ENCODE assay signal across 11 cellular contexts in the genomic region with DNA sequence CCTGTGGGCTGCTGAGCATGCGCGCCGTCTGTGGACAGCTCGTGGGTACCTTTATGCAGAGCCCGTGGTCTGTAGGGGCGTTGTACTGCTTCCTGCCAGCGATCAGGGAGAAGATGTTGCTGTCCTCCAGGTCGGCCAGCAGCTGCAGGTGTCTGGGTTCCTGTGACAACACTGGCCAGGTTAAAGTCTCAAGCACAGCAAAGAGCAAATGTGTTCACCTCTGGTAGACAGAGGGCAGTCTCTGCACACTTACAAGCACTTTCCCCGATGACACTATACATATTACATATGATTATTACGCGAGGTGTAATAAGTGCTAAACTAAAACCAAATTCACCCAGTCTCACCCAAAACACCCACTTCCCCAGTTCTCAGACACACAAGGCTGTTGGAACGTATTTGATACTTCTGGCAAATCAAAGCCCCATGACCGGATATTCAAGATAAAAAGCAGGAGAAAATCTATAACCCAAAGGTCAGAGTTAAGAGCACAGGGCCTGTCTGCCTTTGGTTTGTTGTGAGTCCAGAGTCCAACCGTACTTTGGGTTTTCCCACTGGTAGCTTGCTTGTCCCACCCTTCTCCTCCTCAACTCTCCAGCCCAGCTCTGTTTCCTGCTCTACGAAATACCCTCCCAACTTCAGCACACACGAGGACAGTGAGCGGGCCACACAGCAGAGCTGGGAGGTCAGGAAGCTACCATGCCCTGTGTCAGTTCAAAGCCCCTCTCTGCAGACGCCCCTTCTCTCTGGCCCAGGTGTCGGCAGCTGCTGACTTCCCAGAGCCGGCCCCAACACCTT. TPM values are rescaled to one million over a fixed set of nuclear protein-coding genes. Genes with fewer than 3 reads are reported as not detected.
DNase-seq lines count a peak whose midpoint lies in the region; ATAC-seq and TF ChIP-seq lines count a peak whose summit lies in the region.
"Had no signal": no experiment of that assay in that cellular context is flagged by ENCODE, and none has a peak within 500 bp of the region (broad histone marks: within the 10 kb centered on the region; RNA-seq: fewer than 3 reads in every experiment).

No MANE protein-coding gene starts in this region.

- H3K79me2 ChIP-seq in MM.1S (ENCODE audit: low read length): no peaks in the 10 kb centered on the region

- POLR2A ChIA-PET in CD8-positive, alpha-beta memory T cell (lab: Charles Lee): no interaction called here

- no peak overlapping the region for H3K9ac ChIP-seq in MM.1S (ENCODE audit: low read length)
- H3K9ac ChIP-seq in mucosa of rectum (ENCODE audit: low read depth in 1 of 2, low read length in 2 of 2): peak overlapping the region in 1 of 2 donors; percentile 27

- peak overlapping the region; percentile 36 for H3K27ac Mint-ChIP-seq in chondrocyte (ENCODE audit: unreplicated experiment)
- H3K27ac Mint-ChIP-seq in CD8-positive, alpha-beta memory T cell: no peak overlapping the region
- H3K27ac Mint-ChIP-seq: stimulated activated naive CD8-positive, alpha-beta T cell treated with anti-CD3 and anti-CD28 coated beads, Interleukin-15, Interleukin-2, amounts not matched to agents 100 ng/mL and 50 ng/mL, for 24 hours had no signal

- H3K27me3 Mint-ChIP-seq in chondrocyte (ENCODE audit: low read depth): no peaks in the 10 kb centered on the region
- H3K27me3 Mint-ChIP-seq in CD8-positive, alpha-beta memory T cell: peaks cover 0 to 9% of the 10 kb centered on the region in 2 donors
- H3K27me3 Mint-ChIP-seq: stimulated activated naive CD8-positive, alpha-beta T cell treated with anti-CD3 and anti-CD28 coated beads, Interleukin-15, Interleukin-2, amounts not matched to agents 100 ng/mL and 50 ng/mL, for 24 hours had no signal

- H3K9me3 ChIP-seq in MM.1S (replicated peaks; ENCODE audit: insufficient read depth, low read length) (no peaks in the 10 kb centered on the region), mucosa of rectum (ENCODE audit: control insufficient read depth in 2 of 2, low read length in 2 of 2) (no peaks in the 10 kb centered on the region)
- H3K9me3 ChIP-seq in CD8-positive, alpha-beta memory T cell (ENCODE audit: low read length): no peaks in the 10 kb centered on the region

- H3K36me3 ChIP-seq in MM.1S (replicated peaks; ENCODE audit: insufficient read depth, low read length) (no peaks in the 10 kb centered on the region), mucosa of rectum (ENCODE audit: control insufficient read depth in 2 of 2, insufficient read depth in 2 of 2, low read length in 2 of 2) (peaks cover 2 to 6% of the 10 kb centered on the region in 2 donors)
- no peaks in the 10 kb centered on the region for H3K36me3 ChIP-seq in CD8-positive, alpha-beta memory T cell (ENCODE audit: insufficient read depth, low read length)

- TF ChIP-seq CTCF in MM.1S (IDR thresholded peaks at IDR 0.05; ENCODE audit: low read length): peak; percentile 40
- TF ChIP-seq CTCF in chondrocyte (IDR thresholded peaks at IDR 0.05): peak; percentile 68

- no peak overlapping the region for H2AFZ ChIP-seq in MM.1S (ENCODE audit: low read length)

- no peak overlapping the region for H3K4me3 Mint-ChIP-seq in chondrocyte (ENCODE audit: unreplicated experiment)
- H3K4me3 Mint-ChIP-seq in CD8-positive, alpha-beta memory T cell: no peak overlapping the region
- H3K4me3 Mint-ChIP-seq: stimulated activated naive CD8-positive, alpha-beta T cell treated with anti-CD3 and anti-CD28 coated beads, Interleukin-15, Interleukin-2, amounts not matched to agents 100 ng/mL and 50 ng/mL, for 24 hours had no signal

- peaks cover 48% of the 10 kb centered on the region for H3K36me3 Mint-ChIP-seq in chondrocyte (ENCODE audit: low read depth)
- peaks cover 0 to 5% (median 5%) of the 10 kb centered on the region in 3 donors for H3K36me3 Mint-ChIP-seq in CD8-positive, alpha-beta memory T cell

- H3K4me1 Mint-ChIP-seq in chondrocyte (ENCODE audit: low read depth): peaks cover under 1% of the 10 kb centered on the region
- H3K4me1 Mint-ChIP-seq in CD8-positive, alpha-beta memory T cell: peaks cover 24 to 39% (median 34%) of the 10 kb centered on the region in 3 donors

- H3K27me3 ChIP-seq in MM.1S (replicated peaks; ENCODE audit: insufficient read depth, low read length) (no peaks in the 10 kb centered on the region), mucosa of rectum (ENCODE audit: control insufficient read depth in 2 of 2, insufficient read depth in 2 of 2, low read length in 2 of 2) (no peaks in the 10 kb centered on the region)
- no peaks in the 10 kb centered on the region for H3K27me3 ChIP-seq in CD8-positive, alpha-beta memory T cell (ENCODE audit: insufficient read depth, low read length, poor library complexity, severe bottlenecking)

- H3K27ac ChIP-seq in MM.1S (ENCODE audit: low read length) (no peak overlapping the region), mucosa of rectum (ENCODE audit: low read depth in 2 of 2, low read length in 2 of 2) (peak overlapping the region; percentile 56 to 58)
- no peak overlapping the region for H3K27ac ChIP-seq in CD8-positive, alpha-beta memory T cell (ENCODE audit: low read depth, low read length)

- CTCF ChIA-PET in CD8-positive, alpha-beta memory T cell (lab: Charles Lee): interaction anchor here (0.9 to 2.8 kb wide), 8 partner anchors 15 to 147 kb away, joined by 3 to 29 read pairs (median 4); no protein-coding TSS in a partner anchor

- H3K4me1 ChIP-seq in MM.1S (ENCODE audit: low read length): no peaks in the 10 kb centered on the region
- peaks cover 15 to 20% of the 10 kb centered on the region in 2 donors for H3K4me1 ChIP-seq in mucosa of rectum (ENCODE audit: control insufficient read depth in 2 of 2, insufficient read depth in 2 of 2, low read length in 2 of 2)
- H3K4me1 ChIP-seq in CD8-positive, alpha-beta memory T cell (ENCODE audit: insufficient read depth, low read length): peaks cover 18% of the 10 kb centered on the region

- no peaks in the 10 kb centered on the region for H4K20me1 ChIP-seq in MM.1S (ENCODE audit: insufficient read depth, low read length)

- H3K4me3 ChIP-seq in MM.1S (ENCODE audit: low read length) (no peak overlapping the region), mucosa of rectum (ENCODE audit: low read length in 2 of 2) (peak overlapping the region; percentile 49 to 50)
- H3K4me3 ChIP-seq in CD8-positive, alpha-beta memory T cell (ENCODE audit: low read length): no peak overlapping the region

- ATAC-seq in HG03342 (IDR thresholded peaks at IDR 0.05; ENCODE audit: unreplicated experiment) (no peak), HG02759 (IDR thresholded peaks at IDR 0.05; ENCODE audit: unreplicated experiment) (no peak)

- H3K4me2 ChIP-seq in MM.1S (ENCODE audit: low read depth, low read length): no peak overlapping the region

- H3F3A ChIP-seq in MM.1S (ENCODE audit: insufficient read depth, low read length): no peaks in the 10 kb centered on the region

- peak; percentile 74 for DNase-seq in DMS53 (lab: John Stamatoyannopoulos, UW)
- peak; percentile 36 for DNase-seq in MM.1S
- DNase-seq in chondrocyte (ENCODE audit: low spot score): no peak
- no peak for DNase-seq in CD8-positive, alpha-beta memory T cell
- DNase-seq in SW 1271 (lab: John Stamatoyannopoulos, UW): no peak
- DNase-seq: NCI-H774 had no signal

- no peaks in the 10 kb centered on the region for H3K9me2 ChIP-seq in MM.1S (replicated peaks; ENCODE audit: insufficient read depth, low read length)

- no peaks in the 10 kb centered on the region for H3K9me3 Mint-ChIP-seq in chondrocyte (ENCODE audit: low read depth)
- peaks cover 3 to 11% (median 6%) of the 10 kb centered on the region in 5 donors for H3K9me3 Mint-ChIP-seq in CD8-positive, alpha-beta memory T cell
- H3K9me3 Mint-ChIP-seq: stimulated activated naive CD8-positive, alpha-beta T cell treated with anti-CD3 and anti-CD28 coated beads, Interleukin-15, Interleukin-2, amounts not matched to agents 100 ng/mL and 50 ng/mL, for 24 hours had no signal

RNA-seq across cellular contexts. Expression of gene DDC, which starts 49.7 kb away (rescaled TPM):
- not detected in 3 replicates for total RNA-seq in chondrocyte
- total RNA-seq in CD8-positive, alpha-beta memory T cell: not detected
- polyA plus RNA-seq in CD8-positive, alpha-beta memory T cell: not detected
- total RNA-seq: endothelial cell of umbilical vein had no signal
- polyA plus RNA-seq: endothelial cell of umbilical vein had no signal

Comparison
In these comparisons a context has a peak if more than half of its experiments do, and no peak if none do; other contexts are left out.
1. DNase-seq: peak in DMS53 (single experiment) and MM.1S (single experiment); none in chondrocyte (single experiment), CD8-positive, alpha-beta memory T cell (0 of 5) and SW 1271 (0 of 2).
2. H3K27ac ChIP-seq: peak in mucosa of rectum (2 of 2); none in MM.1S (single experiment) and CD8-positive, alpha-beta memory T cell (single experiment).
3. H3K4me3 ChIP-seq: peak in mucosa of rectum (2 of 2); none in MM.1S (single experiment) and CD8-positive, alpha-beta memory T cell (single experiment).